ENCODE assay signal across 11 cellular contexts in the genomic region with DNA sequence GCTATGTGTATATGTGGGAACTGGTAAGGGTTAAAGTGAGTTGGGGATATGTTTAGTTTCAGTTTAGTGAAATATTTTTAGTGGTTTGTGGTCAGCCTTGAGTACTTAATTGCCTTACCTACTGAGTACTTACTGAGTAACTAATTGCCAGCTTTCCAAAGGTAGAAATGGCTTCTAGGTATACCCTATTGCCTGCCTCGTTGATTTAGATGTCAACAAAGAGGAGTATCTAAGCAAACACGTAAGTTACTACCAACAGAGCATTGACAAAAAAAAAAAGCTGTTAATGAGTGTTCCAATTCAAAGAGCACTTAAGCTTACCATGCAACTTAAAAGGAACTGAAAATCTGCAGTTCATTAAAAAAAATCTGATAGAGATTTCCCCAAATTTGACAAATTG. TPM values are rescaled to one million over a fixed set of nuclear protein-coding genes. Genes with fewer than 3 reads are reported as not detected.
DNase-seq lines count a peak whose midpoint lies in the region; ATAC-seq lines count a peak whose summit lies in the region.
"Had no signal": no experiment of that assay in that cellular context is flagged by ENCODE, and none has a peak within 500 bp of the region (broad histone marks: within the 10 kb centered on the region; RNA-seq: fewer than 3 reads in every experiment).

No MANE protein-coding gene starts in this region.

- DNase-seq in NCI-H1105 treated with DMSO at 0.1 percent for 48 hours (lab: John Stamatoyannopoulos, UW) (peak; percentile 51), NCI-H1105 (lab: John Stamatoyannopoulos, UW) (no peak), renal cortical epithelial cell (ENCODE audit: low read depth) (peak; percentile 99), ureter (ENCODE audit: low spot score) (no peak), SKM-1 treated with dmso at 0.1 percent for 144 hours (lab: John Stamatoyannopoulos, UW; ENCODE audit: unreplicated experiment) (no peak)
- DNase-seq in activated T-cell treated with anti-CD3 and anti-CD28 coated beads, Interleukin-2, amount 50 U/mL, for 48 hours, result no peak
- DNase-seq: NK-92 treated with Interleukin-12 subunit alpha and Interleukin-12 subunit beta, amount 100 ng/mL, for 24 hours; testis had no signal

- ATAC-seq in HG02610 (IDR thresholded peaks at IDR 0.05; ENCODE audit: unreplicated experiment), result peak; percentile 91
- peak; percentile 92 for ATAC-seq in HG03575 (IDR thresholded peaks at IDR 0.05; ENCODE audit: extremely low read depth, insufficient number of reproducible peaks, low FRiP score, unreplicated experiment)
- ATAC-seq: A549 had no signal

RNA-seq across cellular contexts. Expression of gene ATP10B, which starts 8.8 kb away (rescaled TPM):
- total RNA-seq in renal cortical epithelial cell, result under 0.01 and 0.10 TPM in 2 replicates
- total RNA-seq in ureter, result 25.1 TPM

Comparison
In these comparisons a context has a peak if more than half of its experiments do, and no peak if none do; other contexts are left out.
1. DNase-seq: peak in NCI-H1105 treated with DMSO at 0.1 percent for 48 hours (single experiment) and renal cortical epithelial cell (single experiment); none in NCI-H1105 (single experiment), ureter (single experiment), activated T-cell treated with anti-CD3 and anti-CD28 coated beads, Interleukin-2, amount 50 U/mL, for 48 hours (0 of 2) and SKM-1 treated with dmso at 0.1 percent for 144 hours (single experiment).
2. RNA of gene ATP10B, which starts 8.8 kb away (total RNA-seq): 25.1 TPM in ureter (single experiment); under 0.01 to 0.10 TPM in renal cortical epithelial cell; every median in the first group is over 10 times any median in the second.